ENCODE assay signal across 1 cellular context in genomic region chr11:76380977-76381719, GRCh38.
TF ChIP-seq lines count a peak whose summit lies in the region.

GVQW3 (plus strand) TSS chr11:76381323; CDS start chr11:76381829, 506 bp downstream.
A gene with protein sequence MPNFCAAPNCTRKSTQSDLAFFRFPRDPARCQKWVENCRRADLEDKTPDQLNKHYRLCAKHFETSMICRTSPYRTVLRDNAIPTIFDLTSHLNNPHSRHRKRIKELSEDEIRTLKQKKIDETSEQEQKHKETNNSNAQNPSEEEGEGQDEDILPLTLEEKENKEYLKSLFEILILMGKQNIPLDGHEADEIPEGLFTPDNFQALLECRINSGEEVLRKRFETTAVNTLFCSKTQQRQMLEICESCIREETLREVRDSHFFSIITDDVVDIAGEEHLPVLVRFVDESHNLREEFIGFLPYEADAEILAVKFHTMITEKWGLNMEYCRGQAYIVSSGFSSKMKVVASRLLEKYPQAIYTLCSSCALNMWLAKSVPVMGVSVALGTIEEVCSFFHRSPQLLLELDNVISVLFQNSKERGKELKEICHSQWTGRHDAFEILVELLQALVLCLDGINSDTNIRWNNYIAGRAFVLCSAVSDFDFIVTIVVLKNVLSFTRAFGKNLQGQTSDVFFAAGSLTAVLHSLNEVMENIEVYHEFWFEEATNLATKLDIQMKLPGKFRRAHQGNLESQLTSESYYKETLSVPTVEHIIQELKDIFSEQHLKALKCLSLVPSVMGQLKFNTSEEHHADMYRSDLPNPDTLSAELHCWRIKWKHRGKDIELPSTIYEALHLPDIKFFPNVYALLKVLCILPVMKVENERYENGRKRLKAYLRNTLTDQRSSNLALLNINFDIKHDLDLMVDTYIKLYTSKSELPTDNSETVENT (minus strand): TSS chr11:76381132. CDS start chr11:76380836, 296 bp downstream.

TF ChIP-seq in HEK293, 187 proteins besides CTCF, POLR2A, EP300 and RAD21 (continued from another document and continues in another):
- TF ChIP-seq, protein P1, sequence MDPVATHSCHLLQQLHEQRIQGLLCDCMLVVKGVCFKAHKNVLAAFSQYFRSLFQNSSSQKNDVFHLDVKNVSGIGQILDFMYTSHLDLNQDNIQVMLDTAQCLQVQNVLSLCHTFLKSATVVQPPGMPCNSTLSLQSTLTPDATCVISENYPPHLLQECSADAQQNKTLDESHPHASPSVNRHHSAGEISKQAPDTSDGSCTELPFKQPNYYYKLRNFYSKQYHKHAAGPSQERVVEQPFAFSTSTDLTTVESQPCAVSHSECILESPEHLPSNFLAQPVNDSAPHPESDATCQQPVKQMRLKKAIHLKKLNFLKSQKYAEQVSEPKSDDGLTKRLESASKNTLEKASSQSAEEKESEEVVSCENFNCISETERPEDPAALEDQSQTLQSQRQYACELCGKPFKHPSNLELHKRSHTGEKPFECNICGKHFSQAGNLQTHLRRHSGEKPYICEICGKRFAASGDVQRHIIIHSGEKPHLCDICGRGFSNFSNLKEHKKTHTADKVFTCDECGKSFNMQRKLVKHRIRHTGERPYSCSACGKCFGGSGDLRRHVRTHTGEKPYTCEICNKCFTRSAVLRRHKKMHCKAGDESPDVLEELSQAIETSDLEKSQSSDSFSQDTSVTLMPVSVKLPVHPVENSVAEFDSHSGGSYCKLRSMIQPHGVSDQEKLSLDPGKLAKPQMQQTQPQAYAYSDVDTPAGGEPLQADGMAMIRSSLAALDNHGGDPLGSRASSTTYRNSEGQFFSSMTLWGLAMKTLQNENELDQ (tag by site-specific recombination; IDR thresholded peaks at IDR 0.05; ENCODE audit: low read depth) = no peak
- TF ChIP-seq ZNF16 (tag by site-specific recombination; IDR thresholded peaks at IDR 0.05; ENCODE audit: low read depth) = no peak
- TF ChIP-seq ZNF629 (tag by site-specific recombination; IDR thresholded peaks at IDR 0.05) = peak; percentile 53; the same call in 1 of the 2 replicates
- TF ChIP-seq ZNF239 (tag by site-specific recombination; IDR thresholded peaks at IDR 0.05) = no peak
- no peak for TF ChIP-seq ZNF221 (tag by site-specific recombination; IDR thresholded peaks at IDR 0.05; ENCODE audit: borderline replicate concordance)
- peak; percentile 93 for TF ChIP-seq KLF1 (tag by site-specific recombination; IDR thresholded peaks at IDR 0.05)
- peak; percentile 98 for TF ChIP-seq ZNF366 (tag by site-specific recombination; conservative IDR thresholded peaks at IDR 0.05)
- 0 out of 2 replicates have a peak, but pooled peaks have one; percentile 41 for TF ChIP-seq ZNF843 (tag by site-specific recombination; IDR thresholded peaks at IDR 0.05)
- no peak for TF ChIP-seq ZNF654 (tag by site-specific recombination; IDR thresholded peaks at IDR 0.05; ENCODE audit: low read depth)
- TF ChIP-seq, protein P2, sequence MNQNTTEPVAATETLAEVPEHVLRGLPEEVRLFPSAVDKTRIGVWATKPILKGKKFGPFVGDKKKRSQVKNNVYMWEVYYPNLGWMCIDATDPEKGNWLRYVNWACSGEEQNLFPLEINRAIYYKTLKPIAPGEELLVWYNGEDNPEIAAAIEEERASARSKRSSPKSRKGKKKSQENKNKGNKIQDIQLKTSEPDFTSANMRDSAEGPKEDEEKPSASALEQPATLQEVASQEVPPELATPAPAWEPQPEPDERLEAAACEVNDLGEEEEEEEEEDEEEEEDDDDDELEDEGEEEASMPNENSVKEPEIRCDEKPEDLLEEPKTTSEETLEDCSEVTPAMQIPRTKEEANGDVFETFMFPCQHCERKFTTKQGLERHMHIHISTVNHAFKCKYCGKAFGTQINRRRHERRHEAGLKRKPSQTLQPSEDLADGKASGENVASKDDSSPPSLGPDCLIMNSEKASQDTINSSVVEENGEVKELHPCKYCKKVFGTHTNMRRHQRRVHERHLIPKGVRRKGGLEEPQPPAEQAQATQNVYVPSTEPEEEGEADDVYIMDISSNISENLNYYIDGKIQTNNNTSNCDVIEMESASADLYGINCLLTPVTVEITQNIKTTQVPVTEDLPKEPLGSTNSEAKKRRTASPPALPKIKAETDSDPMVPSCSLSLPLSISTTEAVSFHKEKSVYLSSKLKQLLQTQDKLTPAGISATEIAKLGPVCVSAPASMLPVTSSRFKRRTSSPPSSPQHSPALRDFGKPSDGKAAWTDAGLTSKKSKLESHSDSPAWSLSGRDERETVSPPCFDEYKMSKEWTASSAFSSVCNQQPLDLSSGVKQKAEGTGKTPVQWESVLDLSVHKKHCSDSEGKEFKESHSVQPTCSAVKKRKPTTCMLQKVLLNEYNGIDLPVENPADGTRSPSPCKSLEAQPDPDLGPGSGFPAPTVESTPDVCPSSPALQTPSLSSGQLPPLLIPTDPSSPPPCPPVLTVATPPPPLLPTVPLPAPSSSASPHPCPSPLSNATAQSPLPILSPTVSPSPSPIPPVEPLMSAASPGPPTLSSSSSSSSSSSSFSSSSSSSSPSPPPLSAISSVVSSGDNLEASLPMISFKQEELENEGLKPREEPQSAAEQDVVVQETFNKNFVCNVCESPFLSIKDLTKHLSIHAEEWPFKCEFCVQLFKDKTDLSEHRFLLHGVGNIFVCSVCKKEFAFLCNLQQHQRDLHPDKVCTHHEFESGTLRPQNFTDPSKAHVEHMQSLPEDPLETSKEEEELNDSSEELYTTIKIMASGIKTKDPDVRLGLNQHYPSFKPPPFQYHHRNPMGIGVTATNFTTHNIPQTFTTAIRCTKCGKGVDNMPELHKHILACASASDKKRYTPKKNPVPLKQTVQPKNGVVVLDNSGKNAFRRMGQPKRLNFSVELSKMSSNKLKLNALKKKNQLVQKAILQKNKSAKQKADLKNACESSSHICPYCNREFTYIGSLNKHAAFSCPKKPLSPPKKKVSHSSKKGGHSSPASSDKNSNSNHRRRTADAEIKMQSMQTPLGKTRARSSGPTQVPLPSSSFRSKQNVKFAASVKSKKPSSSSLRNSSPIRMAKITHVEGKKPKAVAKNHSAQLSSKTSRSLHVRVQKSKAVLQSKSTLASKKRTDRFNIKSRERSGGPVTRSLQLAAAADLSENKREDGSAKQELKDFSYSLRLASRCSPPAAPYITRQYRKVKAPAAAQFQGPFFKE (tag by site-specific recombination; IDR thresholded peaks at IDR 0.05; ENCODE audit: borderline replicate concordance) = no peak
- no peak for TF ChIP-seq ZNF169 (tag by site-specific recombination; IDR thresholded peaks at IDR 0.05)
- TF ChIP-seq HOXD13 (CRISPR knock-in tag; IDR thresholded peaks at IDR 0.05; ENCODE audit: borderline replicate concordance) = no peak
- no peak for TF ChIP-seq ZNF19 (tag by site-specific recombination; IDR thresholded peaks at IDR 0.05; ENCODE audit: low read depth)
- TF ChIP-seq ZNF514 (tag by site-specific recombination; IDR thresholded peaks at IDR 0.05) = no peak
- peak; percentile 84 for TF ChIP-seq KLF9 (tag by site-specific recombination; IDR thresholded peaks at IDR 0.05; ENCODE audit: low read depth)
- no peak for TF ChIP-seq REPIN1 (tag by site-specific recombination; IDR thresholded peaks at IDR 0.05; ENCODE audit: low read depth)
- TF ChIP-seq SP3 (tag by site-specific recombination; IDR thresholded peaks at IDR 0.05) = peak; percentile 92
- no peak for TF ChIP-seq ZNF112 (tag by site-specific recombination; IDR thresholded peaks at IDR 0.05)
- no peak for TF ChIP-seq OSR2 (tag by site-specific recombination; IDR thresholded peaks at IDR 0.05)
- no peak for TF ChIP-seq ZNF664 (tag by site-specific recombination; IDR thresholded peaks at IDR 0.05)
- TF ChIP-seq ZSCAN18 (tag by site-specific recombination; IDR thresholded peaks at IDR 0.05) = no peak
- TF ChIP-seq ZNF266 (tag by site-specific recombination; IDR thresholded peaks at IDR 0.05; ENCODE audit: low read depth) = no peak
- TF ChIP-seq, protein P3, sequence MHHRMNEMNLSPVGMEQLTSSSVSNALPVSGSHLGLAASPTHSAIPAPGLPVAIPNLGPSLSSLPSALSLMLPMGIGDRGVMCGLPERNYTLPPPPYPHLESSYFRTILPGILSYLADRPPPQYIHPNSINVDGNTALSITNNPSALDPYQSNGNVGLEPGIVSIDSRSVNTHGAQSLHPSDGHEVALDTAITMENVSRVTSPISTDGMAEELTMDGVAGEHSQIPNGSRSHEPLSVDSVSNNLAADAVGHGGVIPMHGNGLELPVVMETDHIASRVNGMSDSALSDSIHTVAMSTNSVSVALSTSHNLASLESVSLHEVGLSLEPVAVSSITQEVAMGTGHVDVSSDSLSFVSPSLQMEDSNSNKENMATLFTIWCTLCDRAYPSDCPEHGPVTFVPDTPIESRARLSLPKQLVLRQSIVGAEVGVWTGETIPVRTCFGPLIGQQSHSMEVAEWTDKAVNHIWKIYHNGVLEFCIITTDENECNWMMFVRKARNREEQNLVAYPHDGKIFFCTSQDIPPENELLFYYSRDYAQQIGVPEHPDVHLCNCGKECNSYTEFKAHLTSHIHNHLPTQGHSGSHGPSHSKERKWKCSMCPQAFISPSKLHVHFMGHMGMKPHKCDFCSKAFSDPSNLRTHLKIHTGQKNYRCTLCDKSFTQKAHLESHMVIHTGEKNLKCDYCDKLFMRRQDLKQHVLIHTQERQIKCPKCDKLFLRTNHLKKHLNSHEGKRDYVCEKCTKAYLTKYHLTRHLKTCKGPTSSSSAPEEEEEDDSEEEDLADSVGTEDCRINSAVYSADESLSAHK (tag by site-specific recombination; IDR thresholded peaks at IDR 0.05) = peak; percentile 47; the same call in 1 of the 2 replicates
- peak; percentile 48; the same call in 1 of the 2 replicates for TF ChIP-seq ZNF394 (tag by site-specific recombination; IDR thresholded peaks at IDR 0.05; ENCODE audit: borderline replicate concordance)
- TF ChIP-seq ZNF610 (tag by site-specific recombination; IDR thresholded peaks at IDR 0.05; ENCODE audit: borderline replicate concordance) = 0 out of 2 replicates have a peak, but pooled peaks have one; percentile 52
- TF ChIP-seq MEIS1 (CRISPR knock-in tag; IDR thresholded peaks at IDR 0.05; ENCODE audit: borderline replicate concordance) = no peak
- peak; percentile 95 for TF ChIP-seq ZNF76 (tag by site-specific recombination; IDR thresholded peaks at IDR 0.05; ENCODE audit: borderline replicate concordance, low read depth)
- no peak for TF ChIP-seq ZNF558 (tag by site-specific recombination; IDR thresholded peaks at IDR 0.05)
- TF ChIP-seq ZNF138 (tag by site-specific recombination; IDR thresholded peaks at IDR 0.05; ENCODE audit: borderline replicate concordance) = no peak
- TF ChIP-seq ZSCAN16 (tag by site-specific recombination; IDR thresholded peaks at IDR 0.05) = no peak
- TF ChIP-seq ZNF140 (tag by site-specific recombination; IDR thresholded peaks at IDR 0.05) = no peak
- no peak for TF ChIP-seq BCL11A (tag by site-specific recombination; IDR thresholded peaks at IDR 0.05; ENCODE audit: low read depth)
- TF ChIP-seq SCRT1 (tag by site-specific recombination; IDR thresholded peaks at IDR 0.05; ENCODE audit: borderline replicate concordance) = no peak
- TF ChIP-seq, protein P4, sequence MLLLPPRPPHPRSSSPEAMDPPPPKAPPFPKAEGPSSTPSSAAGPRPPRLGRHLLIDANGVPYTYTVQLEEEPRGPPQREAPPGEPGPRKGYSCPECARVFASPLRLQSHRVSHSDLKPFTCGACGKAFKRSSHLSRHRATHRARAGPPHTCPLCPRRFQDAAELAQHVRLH (tag by site-specific recombination; IDR thresholded peaks at IDR 0.05) = no peak
- peak; percentile 94 for TF ChIP-seq ZBTB17 (tag by site-specific recombination; IDR thresholded peaks at IDR 0.05)
- no peak for TF ChIP-seq ZNF544 (tag by site-specific recombination; IDR thresholded peaks at IDR 0.05)
- 0 out of 2 replicates have a peak, but pooled peaks have one; percentile 14 for TF ChIP-seq ZNF600 (tag by site-specific recombination; IDR thresholded peaks at IDR 0.05)
- no peak for TF ChIP-seq ZNF302 (tag by site-specific recombination; IDR thresholded peaks at IDR 0.05; ENCODE audit: low read depth)
- TF ChIP-seq ZNF837 (tag by site-specific recombination; IDR thresholded peaks at IDR 0.05) = no peak
- TF ChIP-seq ATF2 (tag by site-specific recombination; IDR thresholded peaks at IDR 0.05; ENCODE audit: low read depth) = no peak
- TF ChIP-seq, protein P5, sequence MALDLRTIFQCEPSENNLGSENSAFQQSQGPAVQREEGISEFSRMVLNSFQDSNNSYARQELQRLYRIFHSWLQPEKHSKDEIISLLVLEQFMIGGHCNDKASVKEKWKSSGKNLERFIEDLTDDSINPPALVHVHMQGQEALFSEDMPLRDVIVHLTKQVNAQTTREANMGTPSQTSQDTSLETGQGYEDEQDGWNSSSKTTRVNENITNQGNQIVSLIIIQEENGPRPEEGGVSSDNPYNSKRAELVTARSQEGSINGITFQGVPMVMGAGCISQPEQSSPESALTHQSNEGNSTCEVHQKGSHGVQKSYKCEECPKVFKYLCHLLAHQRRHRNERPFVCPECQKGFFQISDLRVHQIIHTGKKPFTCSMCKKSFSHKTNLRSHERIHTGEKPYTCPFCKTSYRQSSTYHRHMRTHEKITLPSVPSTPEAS (tag by site-specific recombination; IDR thresholded peaks at IDR 0.05) = no peak
- TF ChIP-seq KLF7 (tag by site-specific recombination; IDR thresholded peaks at IDR 0.05; ENCODE audit: borderline replicate concordance) = peak; percentile 88
- TF ChIP-seq KLF8 (tag by site-specific recombination; IDR thresholded peaks at IDR 0.05) = peak; percentile 91
